Comparison of ENCODE assay signal across 13 cellular contexts in the genomic region with DNA sequence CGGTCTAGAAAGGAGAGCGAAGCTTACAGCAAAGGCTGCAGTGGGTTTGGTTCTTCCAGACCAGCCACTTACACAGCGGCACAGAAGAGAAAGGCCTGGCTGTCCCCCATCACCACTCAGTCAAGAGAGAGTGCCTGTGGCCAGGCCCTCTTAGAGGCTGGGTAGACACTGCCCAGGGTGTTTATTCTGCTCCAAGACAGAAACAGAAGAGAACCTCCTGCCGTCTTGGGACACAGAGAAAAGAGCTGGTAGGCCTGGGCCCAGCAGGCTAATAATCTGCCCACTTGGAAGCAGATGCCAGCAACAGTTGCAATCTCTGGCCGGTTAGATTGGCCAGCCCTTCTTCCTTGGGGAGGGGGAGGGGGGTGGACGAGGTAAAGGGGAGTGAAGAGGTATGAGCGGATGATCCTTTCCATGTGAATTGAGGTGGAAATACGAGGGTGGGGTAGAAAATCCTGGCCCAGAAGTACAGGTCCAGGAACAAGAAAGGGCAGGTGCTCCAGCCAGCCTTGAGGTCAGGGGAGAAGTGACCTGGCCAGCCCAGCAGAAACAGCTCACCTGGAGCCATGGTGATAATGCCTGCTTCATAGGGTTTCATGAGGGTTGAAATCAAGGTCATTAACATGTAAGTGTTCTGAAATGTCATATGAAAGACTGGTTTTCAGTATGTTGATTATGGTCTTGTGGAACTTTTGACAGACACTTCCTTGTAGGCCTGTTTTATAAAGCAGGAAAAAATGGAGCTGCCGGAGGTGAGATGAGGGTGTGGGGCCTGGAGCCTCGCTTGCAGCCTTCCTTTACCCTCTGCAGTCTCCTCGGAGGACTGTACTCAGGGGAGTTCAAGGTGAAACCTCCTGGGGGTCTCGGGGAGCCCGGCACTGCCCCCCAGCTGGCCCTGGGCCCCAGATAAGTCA.
DNase-seq lines count a peak whose midpoint lies in the region; ATAC-seq, FAIRE-seq and TF ChIP-seq lines count a peak whose summit lies in the region.
"Had no signal": no experiment of that assay in that cellular context is flagged by ENCODE, and none has a peak within 500 bp of the region (broad histone marks: within the 10 kb centered on the region; RNA-seq: fewer than 3 reads in every experiment).

No MANE protein-coding gene starts in this region.

- no peaks in the 10 kb centered on the region for H3K23me2 ChIP-seq in H1 (ENCODE audit: low read depth, low read length)

- no peak overlapping the region for H2BK5ac ChIP-seq in H1 (ENCODE audit: low read depth, low read length)

- TF ChIP-seq POLR2A in H1 (IDR thresholded peaks at IDR 0.05; ENCODE audit: control extremely low read depth in 1 of 2, low read depth in 2 of 2, low read length in 2 of 2) (no peak), upper lobe of left lung (IDR thresholded peaks at IDR 0.05) (no peak)

- no peak overlapping the region for H3K56ac ChIP-seq in H1 (replicated peaks; ENCODE audit: insufficient read length, low read depth, low read length)

- intact Hi-C loops in right cardiac atrium (cut with DNase I) = no loop called here

- peaks cover 12% of the 10 kb centered on the region for H3K79me1 ChIP-seq in H1 (ENCODE audit: low read depth, low read length)

- no peaks in the 10 kb centered on the region for H3K9me3 Mint-ChIP-seq in neural crest cell

- no peak overlapping the region for H2BK120ac ChIP-seq in H1 (replicated peaks; ENCODE audit: low read depth, low read length)

- ATAC-seq in right cardiac atrium = no peak
- peak in 1 of 2 donors; percentile 16 for ATAC-seq in upper lobe of left lung (ENCODE audit: low FRiP score in 2 of 2)
- no peak for ATAC-seq in GM21529 (IDR thresholded peaks at IDR 0.05; ENCODE audit: unreplicated experiment)

- peaks cover 4% of the 10 kb centered on the region for H3K4me1 Mint-ChIP-seq in neural crest cell

- H2BK20ac ChIP-seq in H1 (ENCODE audit: low read length) = no peak overlapping the region

- TF ChIP-seq RAD21 in H1 (IDR thresholded peaks at IDR 0.05 in 1 of 2, conservative IDR thresholded peaks at IDR 0.05 in 1 of 2; ENCODE audit: low read depth in 2 of 2, low read length in 2 of 2) = no peak

- H3K27me3 ChIP-seq in cardiac muscle cell = no peaks in the 10 kb centered on the region
- no peaks in the 10 kb centered on the region for H3K27me3 ChIP-seq in right cardiac atrium (ENCODE audit: control insufficient read depth, insufficient read depth)
- H3K27me3 ChIP-seq in H1 (replicated peaks in 1 of 4; ENCODE audit: control insufficient read depth in 3 of 4, extremely low read depth in 1 of 4, insufficient read depth in 3 of 4, low read length in 3 of 4) = no peaks in the 10 kb centered on the region
- H3K27me3 ChIP-seq in upper lobe of left lung = no peaks in the 10 kb centered on the region
- H3K27me3 ChIP-seq: Peyer's patch, tibial nerve had no signal

- H4K20me1 ChIP-seq in H1 (replicated peaks in 1 of 2; ENCODE audit: control insufficient read depth in 1 of 2, insufficient read depth in 2 of 2, low read length in 2 of 2) = peaks cover 2% of the 10 kb centered on the region in 2 experiments

- H2AFZ ChIP-seq in H1 (ENCODE audit: low read length) = no peak overlapping the region

- no peak overlapping the region for H2BK12ac ChIP-seq in H1 (ENCODE audit: low read depth, low read length)

- POLR2A ChIA-PET in H1 (lab: Charles Lee; ENCODE audit: partially characterized antibody) = interaction anchor here (1.1 to 2.4 kb wide), 7 partner anchors 10 to 118 kb away, joined by 3 to 11 read pairs (median 6); partner anchors contain the start of genes SIPA1L3 and WDR87

- no peak overlapping the region for H4K5ac ChIP-seq in H1 (ENCODE audit: insufficient read length, low read depth, low read length)

- CTCF ChIA-PET in H1 (lab: Charles Lee; ENCODE audit: partially characterized antibody) = interaction anchor here (0.8 to 2.1 kb wide), 6 partner anchors 10 to 118 kb away, joined by 3 to 6 read pairs (median 4); no protein-coding TSS in a partner anchor

- no peak overlapping the region for H3K14ac ChIP-seq in H1 (ENCODE audit: insufficient read length)

- peak overlapping the region; percentile 1; the same call in 1 of the 2 replicates for H4K8ac ChIP-seq in H1 (ENCODE audit: extremely low read depth, insufficient read depth, low read length)

- H2BK15ac ChIP-seq in H1 (ENCODE audit: low read length) = no peak overlapping the region

- no peak overlapping the region for H3K4me3 Mint-ChIP-seq in neural crest cell

- H3K4ac ChIP-seq in H1 (replicated peaks; ENCODE audit: insufficient read length, low read depth, low read length) = no peak overlapping the region

- H3K27ac Mint-ChIP-seq in neural crest cell (ENCODE audit: unreplicated experiment) = peak overlapping the region; percentile 27

- H3K4me3 ChIP-seq in cardiac muscle cell = no peak overlapping the region
- H3K4me3 ChIP-seq in right cardiac atrium (ENCODE audit: low read length) = no peak overlapping the region
- H3K4me3 ChIP-seq in H1 (ENCODE audit: extremely low read depth in 1 of 4, insufficient read depth in 2 of 4, low read depth in 3 of 4, low read length in 4 of 4) = no peak overlapping the region
- no peak overlapping the region for H3K4me3 ChIP-seq in upper lobe of left lung
- H3K4me3 ChIP-seq: Peyer's patch, skin epidermis, tibial nerve had no signal

- peaks cover 0 to 26% of the 10 kb centered on the region in 2 experiments; a peak in 2 of 4 replicates for H3K79me2 ChIP-seq in H1 (ENCODE audit: control insufficient read depth in 1 of 2, insufficient read depth in 2 of 2, low read length in 2 of 2)

- TF ChIP-seq CTCF in cardiac muscle cell (IDR thresholded peaks at IDR 0.05; ENCODE audit: low read depth, low read length) (no peak), H1 (IDR thresholded peaks at IDR 0.05; ENCODE audit: control extremely low read depth in 1 of 3, insufficient read depth in 1 of 3, low read depth in 1 of 3, low read length in 3 of 3) (no peak), neural crest cell (conservative IDR thresholded peaks at IDR 0.05) (no peak), upper lobe of left lung (IDR thresholded peaks at IDR 0.05) (no peak)

- no peak overlapping the region for H3K9ac ChIP-seq in H1 (replicated peaks in 1 of 4; ENCODE audit: extremely low read depth in 1 of 4, low read depth in 3 of 4, low read length in 3 of 4)

- WGBS in right cardiac atrium = 73% methylated on average over 13 of the region's 13 CpGs
- 76 to 100% methylated on average over 2 to 10 of the region's 13 CpGs for WGBS in H1 (ENCODE audit: extremely low coverage in 1 of 2, insufficient coverage in 1 of 2, insufficient read length in 1 of 2, insufficient replicate concordance in 2 of 2, low coverage in 1 of 2, low lambda C conversion rate in 2 of 2, missing lambda C conversion rate in 1 of 2), 2 experiments
- 70 to 71% methylated on average over 13 of the region's 13 CpGs for WGBS in upper lobe of left lung, 2 donors

- no peaks in the 10 kb centered on the region for H3K36me3 Mint-ChIP-seq in neural crest cell (ENCODE audit: low read depth)

- FAIRE-seq in H1 (lab: Jason Lieb, UNC) = no peak

- H3K18ac ChIP-seq in H1 (ENCODE audit: extremely low read depth, low read length) = no peak overlapping the region

- H3K27ac ChIP-seq in cardiac muscle cell = peak overlapping the region; percentile 74
- no peak overlapping the region for H3K27ac ChIP-seq in right cardiac atrium (ENCODE audit: low read length)
- no peak overlapping the region for H3K27ac ChIP-seq in H1 (ENCODE audit: low read depth, low read length)
- peak overlapping the region in 3 of 4 donors; percentile 2 to 62 (median 45) for H3K27ac ChIP-seq in upper lobe of left lung

- H3K9me3 ChIP-seq in cardiac muscle cell (ENCODE audit: low read depth) (no peaks in the 10 kb centered on the region), right cardiac atrium (ENCODE audit: control insufficient read depth, low read length) (no peaks in the 10 kb centered on the region), H1 (ENCODE audit: insufficient read depth in 2 of 2, low read depth in 1 of 2, low read length in 1 of 2) (no peaks in the 10 kb centered on the region), upper lobe of left lung (no peaks in the 10 kb centered on the region)
- H3K9me3 ChIP-seq: Peyer's patch, tibial nerve had no signal

- no peak overlapping the region; the same call in 1 of the 2 replicates for H2AK5ac ChIP-seq in H1 (ENCODE audit: low read depth, low read length)

- H3K36me3 ChIP-seq in cardiac muscle cell (no peaks in the 10 kb centered on the region), H1 (ENCODE audit: control insufficient read depth in 2 of 4, insufficient read depth in 4 of 4, low read length in 3 of 4) (no peaks in the 10 kb centered on the region), upper lobe of left lung (no peaks in the 10 kb centered on the region)
- H3K36me3 ChIP-seq: Peyer's patch, tibial nerve had no signal

- H3K27me3 Mint-ChIP-seq in neural crest cell (ENCODE audit: low read depth) = no peaks in the 10 kb centered on the region

- H4K91ac ChIP-seq in H1 (replicated peaks; ENCODE audit: insufficient read length, low read length) = no peak overlapping the region

- H3K4me2 ChIP-seq in H1 (ENCODE audit: insufficient read depth in 1 of 2, low read depth in 2 of 2, low read length in 2 of 2) = no peak overlapping the region

- H3K4me1 ChIP-seq in cardiac muscle cell (ENCODE audit: low read depth) (peaks cover 14% of the 10 kb centered on the region), right cardiac atrium (ENCODE audit: control insufficient read depth, insufficient read depth, low read length) (no peaks in the 10 kb centered on the region), H1 (replicated peaks in 1 of 4; ENCODE audit: control insufficient read depth in 3 of 4, insufficient read depth in 4 of 4, low read length in 3 of 4) (peaks cover 0 to 13% (median 6%) of the 10 kb centered on the region in 4 experiments; a peak in 5 of 7 replicates), upper lobe of left lung (peaks cover 25 to 40% (median 31%) of the 10 kb centered on the region in 4 donors)

- no peak for DNase-seq in cardiac muscle cell (ENCODE audit: low read depth in 1 of 2, low spot score in 1 of 2)
- no peak for DNase-seq in right cardiac atrium
- no peak for DNase-seq in H1 (ENCODE audit: low read depth in 1 of 2, low spot score in 2 of 2)
- DNase-seq in neural crest cell (ENCODE audit: low read depth, low spot score) = no peak
- DNase-seq in upper lobe of left lung = peak in 1 of 2 donors; percentile 23
- DNase-seq in NCI-H2171 (lab: John Stamatoyannopoulos, UW) = no peak
- no peak for DNase-seq in occipital lobe (lab: John Stamatoyannopoulos, UW)
- DNase-seq: ACHN; activated T-cell treated with anti-CD3 and anti-CD28 coated beads, Interleukin-2, amount 50 U/mL, for 1 hour; Peyer's patch had no signal

- no peak overlapping the region for H3K23ac ChIP-seq in H1 (ENCODE audit: insufficient read length)

- TF ChIP-seq EP300 in H1 (IDR thresholded peaks at IDR 0.05; ENCODE audit: borderline replicate concordance in 1 of 2, low read depth in 2 of 2, low read length in 2 of 2) (no peak), upper lobe of left lung (IDR thresholded peaks at IDR 0.05) (no peak)

TF ChIP-seq in H1, 55 proteins besides CTCF, POLR2A, EP300 and RAD21 (continues in another document):
- TF ChIP-seq SUZ12 (IDR thresholded peaks at IDR 0.05; ENCODE audit: low read length) (no peak), SIRT6 (IDR thresholded peaks at IDR 0.05; ENCODE audit: low read length) (no peak), SIX5 (IDR thresholded peaks at IDR 0.05; ENCODE audit: low read depth, low read length) (no peak), RXRA (IDR thresholded peaks at IDR 0.05; ENCODE audit: insufficient read depth, low read depth, low read length) (no peak)

Comparison
In these comparisons a context has a peak if more than half of its experiments do, and no peak if none do; other contexts are left out.
1. H3K27ac ChIP-seq: peak in cardiac muscle cell (single experiment) and upper lobe of left lung (3 of 4); none in right cardiac atrium (single experiment) and H1 (single experiment).